Comparison of ENCODE assay signal across 8 cellular contexts in the genomic region with DNA sequence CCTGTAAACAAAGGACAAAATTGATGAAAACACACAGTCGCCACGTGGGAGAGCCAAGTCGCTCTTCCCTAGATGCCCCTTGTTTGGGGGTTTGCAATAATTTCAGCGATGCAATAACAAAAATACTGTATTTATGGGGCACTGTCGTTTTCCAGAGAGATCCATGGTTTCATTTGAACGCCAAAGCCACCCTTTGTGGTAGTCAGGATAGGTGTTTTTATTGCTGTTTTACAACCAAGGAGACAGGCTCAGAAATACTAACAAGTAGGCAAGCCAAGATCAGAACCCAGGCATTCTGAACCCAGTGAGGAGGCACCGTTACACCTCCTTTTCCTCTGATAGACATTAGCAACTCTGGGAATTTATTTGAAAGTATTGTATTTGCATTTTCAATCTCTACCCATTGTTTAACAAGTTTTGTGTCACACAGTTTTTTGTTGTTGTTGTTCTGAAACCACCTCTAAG. TPM values are rescaled to one million over a fixed set of nuclear protein-coding genes. Genes with fewer than 3 reads are reported as not detected.
DNase-seq lines count a peak whose midpoint lies in the region; ATAC-seq and TF ChIP-seq lines count a peak whose summit lies in the region.

No MANE protein-coding gene starts in this region.

- H3K4me1 ChIP-seq in thoracic aorta (ENCODE audit: control insufficient read depth in 1 of 2, low read depth in 2 of 2) = peaks cover 0 to 36% of the 10 kb centered on the region in 2 donors

- CTCF ChIA-PET in activated CD8-positive, alpha-beta memory T cell treated with anti-CD3 and anti-CD28 coated beads, Interleukin-2, amount 10 ng/mL, durations not matched to agents 7 days and 5 days (lab: Charles Lee) = interaction anchor here (0.6 to 1.0 kb wide), 2 partner anchors 220 to 1226 kb away, joined by 3 to 4 read pairs; no protein-coding TSS in a partner anchor

- H3K27me3 Mint-ChIP-seq in activated CD8-positive, alpha-beta memory T cell treated with anti-CD3 and anti-CD28 coated beads, Interleukin-2, amount 10 ng/mL, durations not matched to agents 7 days and 5 days = no peaks in the 10 kb centered on the region
- no peaks in the 10 kb centered on the region for H3K27me3 Mint-ChIP-seq in activated naive CD8-positive, alpha-beta T cell treated with anti-CD3 and anti-CD28 coated beads, Interleukin-2, amount 10 ng/mL, durations not matched to agents 7 days and 5 days

- peaks cover 7% of the 10 kb centered on the region for H3K36me3 Mint-ChIP-seq in activated CD8-positive, alpha-beta memory T cell treated with anti-CD3 and anti-CD28 coated beads, Interleukin-2, amount 10 ng/mL, durations not matched to agents 7 days and 5 days
- peaks cover 5% of the 10 kb centered on the region for H3K36me3 Mint-ChIP-seq in activated naive CD8-positive, alpha-beta T cell treated with anti-CD3 and anti-CD28 coated beads, Interleukin-2, amount 10 ng/mL, durations not matched to agents 7 days and 5 days

- no peaks in the 10 kb centered on the region for H3K9me3 Mint-ChIP-seq in activated CD8-positive, alpha-beta memory T cell treated with anti-CD3 and anti-CD28 coated beads, Interleukin-2, amount 10 ng/mL, durations not matched to agents 7 days and 5 days (ENCODE audit: low read depth)
- peaks cover 2% of the 10 kb centered on the region for H3K9me3 Mint-ChIP-seq in activated naive CD8-positive, alpha-beta T cell treated with anti-CD3 and anti-CD28 coated beads, Interleukin-2, amount 10 ng/mL, durations not matched to agents 7 days and 5 days

- peak overlapping the region; percentile 77 for H3K4me3 ChIP-seq in thoracic aorta

- POLR2A ChIA-PET in activated naive CD8-positive, alpha-beta T cell treated with anti-CD3 and anti-CD28 coated beads, Interleukin-2, amount 10 ng/mL, durations not matched to agents 7 days and 5 days (lab: Charles Lee) = no interaction called here

- peak overlapping the region; percentile 90 for H3K27ac Mint-ChIP-seq in activated CD8-positive, alpha-beta memory T cell treated with anti-CD3 and anti-CD28 coated beads, Interleukin-2, amount 10 ng/mL, durations not matched to agents 7 days and 5 days
- H3K27ac Mint-ChIP-seq in activated naive CD8-positive, alpha-beta T cell treated with anti-CD3 and anti-CD28 coated beads, Interleukin-2, amount 10 ng/mL, durations not matched to agents 7 days and 5 days = peak overlapping the region; percentile 94

- peaks cover 42% of the 10 kb centered on the region for H3K4me1 Mint-ChIP-seq in activated CD8-positive, alpha-beta memory T cell treated with anti-CD3 and anti-CD28 coated beads, Interleukin-2, amount 10 ng/mL, durations not matched to agents 7 days and 5 days
- peaks cover 29% of the 10 kb centered on the region for H3K4me1 Mint-ChIP-seq in activated naive CD8-positive, alpha-beta T cell treated with anti-CD3 and anti-CD28 coated beads, Interleukin-2, amount 10 ng/mL, durations not matched to agents 7 days and 5 days

- H3K36me3 ChIP-seq in thoracic aorta = no peaks in the 10 kb centered on the region

- peak overlapping the region; percentile 66 to 88 for H3K27ac ChIP-seq in thoracic aorta

- no peak for ATAC-seq in activated CD8-positive, alpha-beta memory T cell treated with anti-CD3 and anti-CD28 coated beads, Interleukin-2, amount 10 ng/mL, durations not matched to agents 7 days and 5 days
- no peak for ATAC-seq in activated naive CD8-positive, alpha-beta T cell treated with anti-CD3 and anti-CD28 coated beads, Interleukin-2, amount 10 ng/mL, durations not matched to agents 7 days and 5 days (ENCODE audit: low read depth)
- no peak for ATAC-seq in thoracic aorta (ENCODE audit: insufficient number of reproducible peaks, low FRiP score, low read depth)

- TF ChIP-seq CTCF in thoracic aorta (IDR thresholded peaks at IDR 0.05) = no peak

- no peaks in the 10 kb centered on the region for H3K27me3 ChIP-seq in thoracic aorta (replicated peaks; ENCODE audit: insufficient read depth)

- H3K9me3 ChIP-seq in thoracic aorta = no peaks in the 10 kb centered on the region

- no peak for DNase-seq in activated CD8-positive, alpha-beta memory T cell treated with anti-CD3 and anti-CD28 coated beads, Interleukin-2, amount 10 ng/mL, durations not matched to agents 7 days and 5 days
- no peak for DNase-seq in activated CD8-positive, alpha-beta memory T cell treated with anti-CD3 and anti-CD28 coated beads, Interleukin-2, amount 50 U/mL, for 48 hours
- no peak for DNase-seq in activated naive CD8-positive, alpha-beta T cell treated with anti-CD3 and anti-CD28 coated beads, Interleukin-2, amount 10 ng/mL, durations not matched to agents 7 days and 5 days
- DNase-seq in kidney glomerular epithelial cell (lab: John Stamatoyannopoulos, UW) (peak; percentile 56), thoracic aorta (ENCODE audit: low spot score) (no peak), A172 (ENCODE audit: low spot score) (no peak), glomerular visceral epithelial cell (ENCODE audit: extremely low spot score) (no peak), epidermal melanocyte (ENCODE audit: insufficient read length, low spot score) (no peak)

- peak overlapping the region; percentile 92 for H3K4me3 Mint-ChIP-seq in activated CD8-positive, alpha-beta memory T cell treated with anti-CD3 and anti-CD28 coated beads, Interleukin-2, amount 10 ng/mL, durations not matched to agents 7 days and 5 days
- H3K4me3 Mint-ChIP-seq in activated naive CD8-positive, alpha-beta T cell treated with anti-CD3 and anti-CD28 coated beads, Interleukin-2, amount 10 ng/mL, durations not matched to agents 7 days and 5 days = peak overlapping the region; percentile 89

RNA-seq across cellular contexts. Expression of a gene that starts 0.8 kb away (rescaled TPM):
- 10 to 100 TPM; 16.8 to 18.3 TPM for total RNA-seq in activated CD8-positive, alpha-beta memory T cell treated with anti-CD3 and anti-CD28 coated beads, Interleukin-2, amount 10 ng/mL, durations not matched to agents 7 days and 5 days
- 10 to 100 TPM; 22.3 to 24.8 TPM for total RNA-seq in activated naive CD8-positive, alpha-beta T cell treated with anti-CD3 and anti-CD28 coated beads, Interleukin-2, amount 10 ng/mL, durations not matched to agents 7 days and 5 days
- total RNA-seq in thoracic aorta = 10 to 100 TPM; 21.9 to 30.5 TPM
- 9.0 and 17.2 TPM in 2 replicates for total RNA-seq in A172 (2014; rRNA removed; shearing (Covaris generic))

RNA-seq across cellular contexts. Expression of a gene that starts 13.3 kb away (rescaled TPM):
- total RNA-seq in activated CD8-positive, alpha-beta memory T cell treated with anti-CD3 and anti-CD28 coated beads, Interleukin-2, amount 10 ng/mL, durations not matched to agents 7 days and 5 days = not detected
- not detected for total RNA-seq in activated naive CD8-positive, alpha-beta T cell treated with anti-CD3 and anti-CD28 coated beads, Interleukin-2, amount 10 ng/mL, durations not matched to agents 7 days and 5 days
- not detected for total RNA-seq in thoracic aorta
- total RNA-seq in A172 (2014; rRNA removed; shearing (Covaris generic)) = not detected in 2 replicates
